11 cellular contexts compared by ENCODE assay signal in genomic region chr10:62653254-62653653, GRCh38.
DNase-seq lines count a peak whose midpoint lies in the region; ATAC-seq, FAIRE-seq and TF ChIP-seq lines count a peak whose summit lies in the region.
"Had no signal": no experiment of that assay in that cellular context is flagged by ENCODE, and none has a peak within 500 bp of the region (broad histone marks: within the 10 kb centered on the region; RNA-seq: fewer than 3 reads in every experiment).

No MANE protein-coding gene starts in this region.

- no peak for FAIRE-seq in pancreas (lab: Jason Lieb, UNC)
- FAIRE-seq: G401.6 had no signal

- WGBS in pancreas, 2 donors: 71 to 79% methylated on average over 6 of the region's 6 CpGs

- H3K36me3 ChIP-seq in pancreas: no peaks in the 10 kb centered on the region
- H3K36me3 ChIP-seq: SJCRH30 had no signal

- no peak overlapping the region for H3K27ac ChIP-seq in pancreas
- H3K27ac ChIP-seq: SJCRH30 had no signal

- H3K27me3 ChIP-seq in pancreas: no peaks in the 10 kb centered on the region
- H3K27me3 ChIP-seq: SJCRH30 had no signal

- no peaks in the 10 kb centered on the region for H3K4me1 ChIP-seq in pancreas
- H3K4me1 ChIP-seq: SJCRH30 had no signal

- H3K9me3 ChIP-seq in pancreas: no peaks in the 10 kb centered on the region
- H3K9me3 ChIP-seq: SJCRH30 had no signal

- no peak overlapping the region for H3K4me3 ChIP-seq in pancreas
- H3K4me3 ChIP-seq: SJCRH30 had no signal

- DNase-seq in mucosa of gallbladder (ENCODE audit: low spot score) (peak; percentile 5), DMS79 treated with DMSO at 0.1 percent for 48 hours (lab: John Stamatoyannopoulos, UW) (no peak), pancreas (no peak), ecto neural progenitor cell (ENCODE audit: low spot score) (no peak), GM03348 (ENCODE audit: low spot score) (no peak)
- DNase-seq: dermis blood vessel endothelial cell, SJCRH30 had no signal

- no peak for TF ChIP-seq CTCF in pancreas (IDR thresholded peaks at IDR 0.05)

- peak; percentile 84 for ATAC-seq in GM18907 (IDR thresholded peaks at IDR 0.05; ENCODE audit: unreplicated experiment)
- ATAC-seq in HG02623 (IDR thresholded peaks at IDR 0.05; ENCODE audit: unreplicated experiment): peak; percentile 75
- ATAC-seq in HG03565 (IDR thresholded peaks at IDR 0.05; ENCODE audit: unreplicated experiment): peak; percentile 70
- ATAC-seq in pancreas: no peak

- intact Hi-C loops in pancreas (cut with DNase I): no loop called here

Comparison
In these comparisons a context has a peak if more than half of its experiments do, and no peak if none do; other contexts are left out.
1. ATAC-seq: peak in GM18907 (single experiment), HG02623 (single experiment) and HG03565 (single experiment); none in pancreas (0 of 4).